27 cellular contexts compared by ENCODE assay signal in genomic region chr16:83273504-83274173, GRCh38.
"Had no signal": no experiment of that assay in that cellular context is flagged by ENCODE, and none has a peak within 500 bp of the region (broad histone marks: within the 10 kb centered on the region; RNA-seq: fewer than 3 reads in every experiment).

No MANE protein-coding gene starts in this region.

- ATAC-seq: effector memory CD8-positive, alpha-beta T cell; esophagus mucosa; foreskin keratinocyte; gastrocnemius medialis; gastroesophageal sphincter; heart left ventricle; heart right ventricle had no signal

- H3K4me3 ChIP-seq: colonic mucosa, coronary artery, dorsolateral prefrontal cortex, esophagus squamous epithelium, gastrocnemius medialis, gastroesophageal sphincter, heart left ventricle, heart right ventricle, hepatocyte had no signal

- H3K4me1 Mint-ChIP-seq: endodermal cell had no signal

- H3K79me2 ChIP-seq: hepatocyte had no signal

- H2AFZ ChIP-seq: hepatocyte had no signal

- H3K27ac Mint-ChIP-seq: dendritic cell treated with granulocyte-macrophage colony-stimulating factor and Interleukin-4, amounts not matched to agents 40 ng/mL and 50 ng/mL, for 4 days; effector memory CD8-positive, alpha-beta T cell; endodermal cell had no signal

- DNase-seq: colonic mucosa; cortex of kidney; dermis blood vessel endothelial cell; effector CD4-positive, alpha-beta T cell; effector CD8-positive, alpha-beta T cell; effector memory CD4-positive, alpha-beta T cell; effector memory CD8-positive, alpha-beta T cell; endodermal cell; erythroblast; esophagus squamous epithelium; foreskin fibroblast; foreskin keratinocyte; gastrocnemius medialis; glutamatergic neuron; heart left ventricle; heart right ventricle had no signal

- H3K27me3 ChIP-seq: colonic mucosa, dorsolateral prefrontal cortex, esophagus squamous epithelium, foreskin keratinocyte, gastrocnemius medialis, gastroesophageal sphincter, heart left ventricle, heart right ventricle, hepatocyte had no signal

- H3K36me3 ChIP-seq: colonic mucosa, esophagus squamous epithelium, gastrocnemius medialis, gastroesophageal sphincter, heart left ventricle had no signal

- H3K9me3 Mint-ChIP-seq: dendritic cell treated with granulocyte-macrophage colony-stimulating factor and Interleukin-4, amounts not matched to agents 40 ng/mL and 50 ng/mL, for 4 days; effector memory CD8-positive, alpha-beta T cell; endodermal cell had no signal

- FAIRE-seq: colon, endometrium, endothelial cell of umbilical vein, frontal cortex had no signal

- H3K4me2 ChIP-seq: hepatocyte had no signal

- H3K9me3 ChIP-seq: colonic mucosa, esophagus squamous epithelium, gastrocnemius medialis, gastroesophageal sphincter, heart left ventricle, heart right ventricle had no signal

- H3K4me1 ChIP-seq: colonic mucosa, esophagus squamous epithelium, gastroesophageal sphincter, heart left ventricle had no signal

- H3K4me3 Mint-ChIP-seq: dendritic cell treated with granulocyte-macrophage colony-stimulating factor and Interleukin-4, amounts not matched to agents 40 ng/mL and 50 ng/mL, for 4 days; effector memory CD8-positive, alpha-beta T cell; endodermal cell had no signal

- H3K27ac ChIP-seq: colonic mucosa, coronary artery, epithelial cell of prostate, esophagus squamous epithelium, foreskin keratinocyte, gastrocnemius medialis, gastroesophageal sphincter, heart left ventricle, heart right ventricle, hepatocyte had no signal
